1 cellular context compared by ENCODE assay signal in the genomic region with DNA sequence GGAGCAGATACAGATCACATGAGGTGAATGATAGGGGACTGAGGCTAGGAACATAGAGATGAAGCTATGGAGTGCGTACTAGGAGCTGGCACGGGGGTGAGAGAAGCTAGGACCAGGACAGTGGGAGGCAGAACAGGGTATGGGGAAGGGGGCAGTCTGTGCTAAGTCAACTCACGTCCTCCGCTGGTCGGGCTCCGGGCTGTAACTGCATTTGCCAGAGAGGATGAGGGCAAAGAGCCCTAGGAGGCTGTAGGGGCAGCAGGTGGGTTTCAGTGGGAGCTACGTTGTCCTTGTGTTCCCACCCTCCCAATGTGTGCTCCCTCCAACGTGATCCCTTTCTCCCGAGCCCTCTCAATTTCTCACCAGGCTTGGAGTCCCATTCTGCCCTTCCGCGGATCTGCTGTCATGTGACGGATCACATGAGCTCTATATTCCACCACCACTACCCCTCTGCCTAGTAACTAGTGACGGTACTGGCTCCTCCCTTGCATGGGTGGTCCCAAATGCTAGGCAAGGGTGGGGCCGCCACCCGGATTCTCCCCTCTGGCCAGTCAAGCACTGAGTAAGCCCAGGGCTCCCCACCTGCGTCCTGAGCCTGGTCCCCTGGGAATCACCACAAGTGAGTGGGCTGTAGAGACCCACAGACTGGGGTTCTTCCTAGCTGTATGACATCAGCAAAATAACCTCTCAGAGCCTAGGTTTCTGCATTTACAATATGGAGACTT.
TF ChIP-seq lines count a peak whose summit lies in the region.

A gene (minus strand): TSS at position 402 of the 725 bp plus-strand sequence. CDS start 22 bp downstream, at position 380.

TF ChIP-seq in GM12878, 131 proteins besides CTCF, POLR2A, EP300 and RAD21 (continued from another document and continues in another):
- TF ChIP-seq, protein P1, sequence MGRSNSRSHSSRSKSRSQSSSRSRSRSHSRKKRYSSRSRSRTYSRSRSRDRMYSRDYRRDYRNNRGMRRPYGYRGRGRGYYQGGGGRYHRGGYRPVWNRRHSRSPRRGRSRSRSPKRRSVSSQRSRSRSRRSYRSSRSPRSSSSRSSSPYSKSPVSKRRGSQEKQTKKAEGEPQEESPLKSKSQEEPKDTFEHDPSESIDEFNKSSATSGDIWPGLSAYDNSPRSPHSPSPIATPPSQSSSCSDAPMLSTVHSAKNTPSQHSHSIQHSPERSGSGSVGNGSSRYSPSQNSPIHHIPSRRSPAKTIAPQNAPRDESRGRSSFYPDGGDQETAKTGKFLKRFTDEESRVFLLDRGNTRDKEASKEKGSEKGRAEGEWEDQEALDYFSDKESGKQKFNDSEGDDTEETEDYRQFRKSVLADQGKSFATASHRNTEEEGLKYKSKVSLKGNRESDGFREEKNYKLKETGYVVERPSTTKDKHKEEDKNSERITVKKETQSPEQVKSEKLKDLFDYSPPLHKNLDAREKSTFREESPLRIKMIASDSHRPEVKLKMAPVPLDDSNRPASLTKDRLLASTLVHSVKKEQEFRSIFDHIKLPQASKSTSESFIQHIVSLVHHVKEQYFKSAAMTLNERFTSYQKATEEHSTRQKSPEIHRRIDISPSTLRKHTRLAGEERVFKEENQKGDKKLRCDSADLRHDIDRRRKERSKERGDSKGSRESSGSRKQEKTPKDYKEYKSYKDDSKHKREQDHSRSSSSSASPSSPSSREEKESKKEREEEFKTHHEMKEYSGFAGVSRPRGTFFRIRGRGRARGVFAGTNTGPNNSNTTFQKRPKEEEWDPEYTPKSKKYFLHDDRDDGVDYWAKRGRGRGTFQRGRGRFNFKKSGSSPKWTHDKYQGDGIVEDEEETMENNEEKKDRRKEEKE (IDR thresholded peaks at IDR 0.05): no peak
- TF ChIP-seq RAD51 (IDR thresholded peaks at IDR 0.05) (peak; percentile 100), ATF7 (IDR thresholded peaks at IDR 0.05; ENCODE audit: low read depth) (peak; percentile 81), MXI1 (IDR thresholded peaks at IDR 0.05; ENCODE audit: low read depth, low read length) (peak; percentile 74; the same call in 1 of the 2 replicates), POLR2AphosphoS2 (IDR thresholded peaks at IDR 0.05; ENCODE audit: low read depth, low read length) (peak; percentile 84), CREM (IDR thresholded peaks at IDR 0.05; ENCODE audit: low read depth) (peak; percentile 98), POLR2AphosphoS5 (IDR thresholded peaks at IDR 0.05; ENCODE audit: low read length) (peak; percentile 83), ZNF24 (IDR thresholded peaks at IDR 0.05) (no peak), EED (IDR thresholded peaks at IDR 0.05; ENCODE audit: low read depth) (peak; percentile 71), PML (IDR thresholded peaks at IDR 0.05; ENCODE audit: low read length) (no peak), STAT3 (IDR thresholded peaks at IDR 0.05; ENCODE audit: low read depth, low read length) (no peak), SUZ12 (IDR thresholded peaks at IDR 0.05; ENCODE audit: unreplicated experiment) (no peak), ZNF217 (IDR thresholded peaks at IDR 0.05) (no peak), RFX5 (IDR thresholded peaks at IDR 0.05; ENCODE audit: low read depth, low read length) (peak; percentile 100), NFYA (IDR thresholded peaks at IDR 0.05; ENCODE audit: borderline replicate concordance, low read depth, low read length) (no peak), IKZF2 (IDR thresholded peaks at IDR 0.05) (peak; percentile 42 to 47; a peak in 2 of 4 replicates), SREBF2 (IDR thresholded peaks at IDR 0.05; ENCODE audit: low read length) (no peak; the same call in 1 of the 2 replicates), ZBED1 (IDR thresholded peaks at IDR 0.05; ENCODE audit: borderline replicate concordance) (peak; percentile 40; the same call in 1 of the 2 replicates), IRF4 (IDR thresholded peaks at IDR 0.05; ENCODE audit: low read depth, low read length) (0 out of 2 replicates have a peak, but pooled peaks have one; percentile 18), CEBPB (IDR thresholded peaks at IDR 0.05; ENCODE audit: borderline replicate concordance in 1 of 2, low read depth in 2 of 2, low read length in 2 of 2) (peak in 1 of 2 experiments; percentile 94; a peak in 1 of 4 replicates), FOS (IDR thresholded peaks at IDR 0.05; ENCODE audit: borderline replicate concordance, extremely low read depth, insufficient read length) (peak; percentile 88), EGR1 (IDR thresholded peaks at IDR 0.05; ENCODE audit: borderline replicate concordance in 1 of 2, low read depth in 2 of 2, low read length in 2 of 2) (peak in 1 of 2 experiments; percentile 57; a peak in 1 of 3 replicates), SMAD5 (IDR thresholded peaks at IDR 0.05; ENCODE audit: low read depth) (no peak), ZNF622 (IDR thresholded peaks at IDR 0.05) (no peak), MTA2 (IDR thresholded peaks at IDR 0.05; ENCODE audit: low read depth) (peak; percentile 31; the same call in 1 of the 2 replicates), POU2F2 (IDR thresholded peaks at IDR 0.05; ENCODE audit: borderline replicate concordance, low read depth, low read length) (peak; percentile 53; the same call in 1 of the 3 replicates), CHD1 (IDR thresholded peaks at IDR 0.05; ENCODE audit: low read depth, low read length) (0 out of 2 replicates have a peak, but pooled peaks have one; percentile 59)
- TF ChIP-seq, protein P2, sequence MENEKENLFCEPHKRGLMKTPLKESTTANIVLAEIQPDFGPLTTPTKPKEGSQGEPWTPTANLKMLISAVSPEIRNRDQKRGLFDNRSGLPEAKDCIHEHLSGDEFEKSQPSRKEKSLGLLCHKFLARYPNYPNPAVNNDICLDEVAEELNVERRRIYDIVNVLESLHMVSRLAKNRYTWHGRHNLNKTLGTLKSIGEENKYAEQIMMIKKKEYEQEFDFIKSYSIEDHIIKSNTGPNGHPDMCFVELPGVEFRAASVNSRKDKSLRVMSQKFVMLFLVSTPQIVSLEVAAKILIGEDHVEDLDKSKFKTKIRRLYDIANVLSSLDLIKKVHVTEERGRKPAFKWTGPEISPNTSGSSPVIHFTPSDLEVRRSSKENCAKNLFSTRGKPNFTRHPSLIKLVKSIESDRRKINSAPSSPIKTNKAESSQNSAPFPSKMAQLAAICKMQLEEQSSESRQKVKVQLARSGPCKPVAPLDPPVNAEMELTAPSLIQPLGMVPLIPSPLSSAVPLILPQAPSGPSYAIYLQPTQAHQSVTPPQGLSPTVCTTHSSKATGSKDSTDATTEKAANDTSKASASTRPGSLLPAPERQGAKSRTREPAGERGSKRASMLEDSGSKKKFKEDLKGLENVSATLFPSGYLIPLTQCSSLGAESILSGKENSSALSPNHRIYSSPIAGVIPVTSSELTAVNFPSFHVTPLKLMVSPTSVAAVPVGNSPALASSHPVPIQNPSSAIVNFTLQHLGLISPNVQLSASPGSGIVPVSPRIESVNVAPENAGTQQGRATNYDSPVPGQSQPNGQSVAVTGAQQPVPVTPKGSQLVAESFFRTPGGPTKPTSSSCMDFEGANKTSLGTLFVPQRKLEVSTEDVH (IDR thresholded peaks at IDR 0.05; ENCODE audit: low read depth, partially characterized antibody): no peak
- TF ChIP-seq, protein P3, sequence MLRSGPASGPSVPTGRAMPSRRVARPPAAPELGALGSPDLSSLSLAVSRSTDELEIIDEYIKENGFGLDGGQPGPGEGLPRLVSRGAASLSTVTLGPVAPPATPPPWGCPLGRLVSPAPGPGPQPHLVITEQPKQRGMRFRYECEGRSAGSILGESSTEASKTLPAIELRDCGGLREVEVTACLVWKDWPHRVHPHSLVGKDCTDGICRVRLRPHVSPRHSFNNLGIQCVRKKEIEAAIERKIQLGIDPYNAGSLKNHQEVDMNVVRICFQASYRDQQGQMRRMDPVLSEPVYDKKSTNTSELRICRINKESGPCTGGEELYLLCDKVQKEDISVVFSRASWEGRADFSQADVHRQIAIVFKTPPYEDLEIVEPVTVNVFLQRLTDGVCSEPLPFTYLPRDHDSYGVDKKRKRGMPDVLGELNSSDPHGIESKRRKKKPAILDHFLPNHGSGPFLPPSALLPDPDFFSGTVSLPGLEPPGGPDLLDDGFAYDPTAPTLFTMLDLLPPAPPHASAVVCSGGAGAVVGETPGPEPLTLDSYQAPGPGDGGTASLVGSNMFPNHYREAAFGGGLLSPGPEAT (IDR thresholded peaks at IDR 0.05; ENCODE audit: low read depth): peak; percentile 93
- TF ChIP-seq, protein P4, sequence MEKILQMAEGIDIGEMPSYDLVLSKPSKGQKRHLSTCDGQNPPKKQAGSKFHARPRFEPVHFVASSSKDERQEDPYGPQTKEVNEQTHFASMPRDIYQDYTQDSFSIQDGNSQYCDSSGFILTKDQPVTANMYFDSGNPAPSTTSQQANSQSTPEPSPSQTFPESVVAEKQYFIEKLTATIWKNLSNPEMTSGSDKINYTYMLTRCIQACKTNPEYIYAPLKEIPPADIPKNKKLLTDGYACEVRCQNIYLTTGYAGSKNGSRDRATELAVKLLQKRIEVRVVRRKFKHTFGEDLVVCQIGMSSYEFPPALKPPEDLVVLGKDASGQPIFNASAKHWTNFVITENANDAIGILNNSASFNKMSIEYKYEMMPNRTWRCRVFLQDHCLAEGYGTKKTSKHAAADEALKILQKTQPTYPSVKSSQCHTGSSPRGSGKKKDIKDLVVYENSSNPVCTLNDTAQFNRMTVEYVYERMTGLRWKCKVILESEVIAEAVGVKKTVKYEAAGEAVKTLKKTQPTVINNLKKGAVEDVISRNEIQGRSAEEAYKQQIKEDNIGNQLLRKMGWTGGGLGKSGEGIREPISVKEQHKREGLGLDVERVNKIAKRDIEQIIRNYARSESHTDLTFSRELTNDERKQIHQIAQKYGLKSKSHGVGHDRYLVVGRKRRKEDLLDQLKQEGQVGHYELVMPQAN (conservative IDR thresholded peaks at IDR 0.05): peak; percentile 89
- TF ChIP-seq, protein P5, sequence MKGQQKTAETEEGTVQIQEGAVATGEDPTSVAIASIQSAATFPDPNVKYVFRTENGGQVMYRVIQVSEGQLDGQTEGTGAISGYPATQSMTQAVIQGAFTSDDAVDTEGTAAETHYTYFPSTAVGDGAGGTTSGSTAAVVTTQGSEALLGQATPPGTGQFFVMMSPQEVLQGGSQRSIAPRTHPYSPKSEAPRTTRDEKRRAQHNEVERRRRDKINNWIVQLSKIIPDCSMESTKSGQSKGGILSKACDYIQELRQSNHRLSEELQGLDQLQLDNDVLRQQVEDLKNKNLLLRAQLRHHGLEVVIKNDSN (IDR thresholded peaks at IDR 0.05; ENCODE audit: borderline replicate concordance, extremely low read length, insufficient read depth, low read depth, low read length): peak; percentile 95
- TF ChIP-seq, protein P6, sequence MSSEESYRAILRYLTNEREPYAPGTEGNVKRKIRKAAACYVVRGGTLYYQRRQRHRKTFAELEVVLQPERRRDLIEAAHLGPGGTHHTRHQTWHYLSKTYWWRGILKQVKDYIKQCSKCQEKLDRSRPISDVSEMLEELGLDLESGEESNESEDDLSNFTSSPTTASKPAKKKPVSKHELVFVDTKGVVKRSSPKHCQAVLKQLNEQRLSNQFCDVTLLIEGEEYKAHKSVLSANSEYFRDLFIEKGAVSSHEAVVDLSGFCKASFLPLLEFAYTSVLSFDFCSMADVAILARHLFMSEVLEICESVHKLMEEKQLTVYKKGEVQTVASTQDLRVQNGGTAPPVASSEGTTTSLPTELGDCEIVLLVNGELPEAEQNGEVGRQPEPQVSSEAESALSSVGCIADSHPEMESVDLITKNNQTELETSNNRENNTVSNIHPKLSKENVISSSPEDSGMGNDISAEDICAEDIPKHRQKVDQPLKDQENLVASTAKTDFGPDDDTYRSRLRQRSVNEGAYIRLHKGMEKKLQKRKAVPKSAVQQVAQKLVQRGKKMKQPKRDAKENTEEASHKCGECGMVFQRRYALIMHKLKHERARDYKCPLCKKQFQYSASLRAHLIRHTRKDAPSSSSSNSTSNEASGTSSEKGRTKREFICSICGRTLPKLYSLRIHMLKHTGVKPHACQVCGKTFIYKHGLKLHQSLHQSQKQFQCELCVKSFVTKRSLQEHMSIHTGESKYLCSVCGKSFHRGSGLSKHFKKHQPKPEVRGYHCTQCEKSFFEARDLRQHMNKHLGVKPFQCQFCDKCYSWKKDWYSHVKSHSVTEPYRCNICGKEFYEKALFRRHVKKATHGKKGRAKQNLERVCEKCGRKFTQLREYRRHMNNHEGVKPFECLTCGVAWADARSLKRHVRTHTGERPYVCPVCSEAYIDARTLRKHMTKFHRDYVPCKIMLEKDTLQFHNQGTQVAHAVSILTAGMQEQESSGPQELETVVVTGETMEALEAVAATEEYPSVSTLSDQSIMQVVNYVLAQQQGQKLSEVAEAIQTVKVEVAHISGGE (CRISPR knock-in tag; IDR thresholded peaks at IDR 0.05): no peak
- TF ChIP-seq, protein P7, sequence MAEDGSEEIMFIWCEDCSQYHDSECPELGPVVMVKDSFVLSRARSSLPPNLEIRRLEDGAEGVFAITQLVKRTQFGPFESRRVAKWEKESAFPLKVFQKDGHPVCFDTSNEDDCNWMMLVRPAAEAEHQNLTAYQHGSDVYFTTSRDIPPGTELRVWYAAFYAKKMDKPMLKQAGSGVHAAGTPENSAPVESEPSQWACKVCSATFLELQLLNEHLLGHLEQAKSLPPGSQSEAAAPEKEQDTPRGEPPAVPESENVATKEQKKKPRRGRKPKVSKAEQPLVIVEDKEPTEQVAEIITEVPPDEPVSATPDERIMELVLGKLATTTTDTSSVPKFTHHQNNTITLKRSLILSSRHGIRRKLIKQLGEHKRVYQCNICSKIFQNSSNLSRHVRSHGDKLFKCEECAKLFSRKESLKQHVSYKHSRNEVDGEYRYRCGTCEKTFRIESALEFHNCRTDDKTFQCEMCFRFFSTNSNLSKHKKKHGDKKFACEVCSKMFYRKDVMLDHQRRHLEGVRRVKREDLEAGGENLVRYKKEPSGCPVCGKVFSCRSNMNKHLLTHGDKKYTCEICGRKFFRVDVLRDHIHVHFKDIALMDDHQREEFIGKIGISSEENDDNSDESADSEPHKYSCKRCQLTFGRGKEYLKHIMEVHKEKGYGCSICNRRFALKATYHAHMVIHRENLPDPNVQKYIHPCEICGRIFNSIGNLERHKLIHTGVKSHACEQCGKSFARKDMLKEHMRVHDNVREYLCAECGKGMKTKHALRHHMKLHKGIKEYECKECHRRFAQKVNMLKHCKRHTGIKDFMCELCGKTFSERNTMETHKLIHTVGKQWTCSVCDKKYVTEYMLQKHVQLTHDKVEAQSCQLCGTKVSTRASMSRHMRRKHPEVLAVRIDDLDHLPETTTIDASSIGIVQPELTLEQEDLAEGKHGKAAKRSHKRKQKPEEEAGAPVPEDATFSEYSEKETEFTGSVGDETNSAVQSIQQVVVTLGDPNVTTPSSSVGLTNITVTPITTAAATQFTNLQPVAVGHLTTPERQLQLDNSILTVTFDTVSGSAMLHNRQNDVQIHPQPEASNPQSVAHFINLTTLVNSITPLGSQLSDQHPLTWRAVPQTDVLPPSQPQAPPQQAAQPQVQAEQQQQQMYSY (CRISPR knock-in tag; IDR thresholded peaks at IDR 0.05): no peak
- TF ChIP-seq, protein P8, sequence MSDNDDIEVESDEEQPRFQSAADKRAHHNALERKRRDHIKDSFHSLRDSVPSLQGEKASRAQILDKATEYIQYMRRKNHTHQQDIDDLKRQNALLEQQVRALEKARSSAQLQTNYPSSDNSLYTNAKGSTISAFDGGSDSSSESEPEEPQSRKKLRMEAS (IDR thresholded peaks at IDR 0.05; ENCODE audit: low read depth, low read length): peak; percentile 85
